13 cellular contexts compared by ENCODE assay signal in the genomic region with DNA sequence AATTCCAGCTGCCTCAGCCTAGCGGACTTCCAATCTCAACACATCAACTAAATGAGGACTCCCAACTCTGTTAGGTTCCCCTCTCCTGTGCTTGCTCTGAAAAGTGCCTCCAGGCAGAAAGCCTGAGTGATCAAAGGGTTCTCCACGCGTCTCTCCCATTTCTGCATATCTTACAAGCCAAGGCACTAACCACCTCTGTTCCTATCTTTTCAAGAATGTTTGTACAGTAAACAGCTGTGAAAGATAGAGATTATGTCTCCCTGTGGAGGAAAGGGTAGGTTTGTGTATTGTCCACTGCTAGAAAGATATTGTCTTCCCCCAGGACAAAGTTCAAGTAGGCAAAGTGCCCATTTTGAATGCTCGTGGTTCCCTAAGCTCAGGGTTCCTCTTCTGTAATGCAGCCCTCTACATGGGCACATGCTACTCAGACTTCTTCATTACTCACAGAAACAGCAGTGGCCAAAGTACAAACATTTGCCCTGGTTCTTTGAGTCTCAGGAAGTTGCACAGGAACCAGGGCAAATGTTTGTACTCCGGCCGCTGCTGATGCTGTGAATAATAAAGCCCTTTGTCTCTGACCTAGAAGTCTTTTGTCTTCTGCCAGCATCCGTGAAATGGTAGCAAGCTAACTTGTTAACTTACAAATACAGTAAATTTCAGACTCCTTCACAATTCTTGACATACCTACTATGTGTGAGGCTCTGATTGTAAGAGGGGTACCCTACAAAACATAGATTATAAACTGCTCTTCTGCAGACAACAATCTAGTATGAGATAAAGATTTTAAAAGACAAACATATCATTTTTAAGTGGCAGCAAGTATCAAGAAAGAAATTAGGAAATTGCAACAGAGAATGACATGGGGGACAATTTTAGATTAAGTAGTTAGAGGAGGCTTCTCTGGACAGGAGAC. TPM values are rescaled to one million over a fixed set of nuclear protein-coding genes. Genes with fewer than 3 reads are reported as not detected.
A peak's percentile ranks its signal among the peaks of the same experiment; 100 is the strongest.
DNase-seq lines count a peak whose midpoint lies in the region; ATAC-seq and TF ChIP-seq lines count a peak whose summit lies in the region.
"Had no signal": no experiment of that assay in that cellular context is flagged by ENCODE, and none has a peak within 500 bp of the region (broad histone marks: within the 10 kb centered on the region; RNA-seq: fewer than 3 reads in every experiment).

No MANE protein-coding gene starts in this region.

- H3K36me3 Mint-ChIP-seq in GM23338 (ENCODE audit: low read depth): no peaks in the 10 kb centered on the region

- H3K9me2 ChIP-seq in GM23338 (ENCODE audit: insufficient read depth): no peaks in the 10 kb centered on the region

- peak overlapping the region; percentile 60 for H3K4me2 ChIP-seq in GM23338
- H3K4me2 ChIP-seq in osteoblast (ENCODE audit: insufficient read depth, low read length): no peak overlapping the region

- no peaks in the 10 kb centered on the region for H3K9me3 Mint-ChIP-seq in GM23338
- H3K9me3 Mint-ChIP-seq: activated T-helper 2 cell treated with anti-CD3 and anti-CD28 coated beads, Interferon-gamma antibody, Interleukin-2, Interleukin-4, amounts not matched to agents 10 μg/mL and 5 μg/mL and 100 μg/mL, durations not matched to agents 14 hours and 24 hours and 36 hours; T-helper 1 cell treated with Interleukin-12 subunit alpha and Interleukin-12 subunit beta and Interleukin-4 antibody, amounts not matched to agents 30 μg/mL and 1 μg/mL, for 36 hours had no signal

- ATAC-seq in GM23338: peak; percentile 29
- ATAC-seq in HG02870 (IDR thresholded peaks at IDR 0.05; ENCODE audit: unreplicated experiment): no peak
- no peak for ATAC-seq in HG03460 (IDR thresholded peaks at IDR 0.05; ENCODE audit: unreplicated experiment)
- no peak for ATAC-seq in GM19463 (IDR thresholded peaks at IDR 0.05; ENCODE audit: unreplicated experiment)

- H3K4me1 Mint-ChIP-seq in GM23338: peaks cover 12% of the 10 kb centered on the region

- DNase-seq in GM23338 (ENCODE audit: low spot score) (peak; percentile 65), SK-MEL-5 (ENCODE audit: low read depth, low spot score) (peak; percentile 58), globus pallidus (ENCODE audit: low spot score) (peak; percentile 79), osteoblast (ENCODE audit: insufficient read length, low spot score, missing footprints) (peak; percentile 25), NCI-H1105 treated with DMSO at 0.1 percent for 48 hours (lab: John Stamatoyannopoulos, UW) (no peak)
- DNase-seq: DND-41; NCI-H345; stimulated activated CD4-positive, alpha-beta T cell treated with anti-CD3 and anti-CD28 coated beads, Interleukin-4, amount 100 ng/mL, for 1 hour had no signal

- H3K36me3 ChIP-seq in GM23338 (ENCODE audit: insufficient read depth) (no peaks in the 10 kb centered on the region), osteoblast (ENCODE audit: insufficient read depth, low read length) (no peaks in the 10 kb centered on the region)

- no peak overlapping the region for H3K27ac ChIP-seq in GM23338 (ENCODE audit: low read depth)
- H3K27ac ChIP-seq in osteoblast (ENCODE audit: low read depth, low read length): no peak overlapping the region

- peaks cover 14% of the 10 kb centered on the region for H3K27me3 Mint-ChIP-seq in GM23338 (ENCODE audit: insufficient read depth, low read depth, poor library complexity)

- no peak overlapping the region for H3K27ac Mint-ChIP-seq in GM23338
- H3K27ac Mint-ChIP-seq: activated T-helper 2 cell treated with anti-CD3 and anti-CD28 coated beads, Interferon-gamma antibody, Interleukin-2, Interleukin-4, amounts not matched to agents 10 μg/mL and 5 μg/mL and 100 μg/mL, durations not matched to agents 14 hours and 24 hours and 36 hours; T-helper 1 cell treated with Interleukin-12 subunit alpha and Interleukin-12 subunit beta and Interleukin-4 antibody, amounts not matched to agents 30 μg/mL and 1 μg/mL, for 36 hours had no signal

- TF ChIP-seq CTCF in GM23338 (conservative IDR thresholded peaks at IDR 0.05; ENCODE audit: low read depth in 2 of 2) (no peak), osteoblast (IDR thresholded peaks at IDR 0.05; ENCODE audit: extremely low read depth, low read depth, low read length) (no peak)

- H3K4me3 ChIP-seq in GM23338 (0 out of 2 replicates have a peak overlapping the region, but pooled peaks have one; percentile 21), osteoblast (ENCODE audit: insufficient read depth, low read length) (no peak overlapping the region)

- peaks cover 18% of the 10 kb centered on the region for H3K4me1 ChIP-seq in GM23338 (ENCODE audit: insufficient read depth)
- H3K4me1 ChIP-seq in osteoblast (ENCODE audit: insufficient read depth, low read length): no peaks in the 10 kb centered on the region

- H2AFZ ChIP-seq in GM23338: peak overlapping the region; percentile 15; the same call in 1 of the 2 replicates
- H2AFZ ChIP-seq in osteoblast (ENCODE audit: low read length): no peak overlapping the region

- no peaks in the 10 kb centered on the region for H3K9me3 ChIP-seq in osteoblast (ENCODE audit: low read depth, low read length)

- H3K79me2 ChIP-seq in GM23338 (replicated peaks; ENCODE audit: insufficient read depth) (no peaks in the 10 kb centered on the region), osteoblast (ENCODE audit: insufficient read depth, low read length) (no peaks in the 10 kb centered on the region)

- H3F3A ChIP-seq in GM23338 (replicated peaks; ENCODE audit: low read depth): no peaks in the 10 kb centered on the region

- in situ Hi-C loops in SK-MEL-5 (cut with HindIII; ENCODE audit: low pct_unique_long_range_greater_than_20kb, low sequenced_read_pairs): no loop called here

- peaks cover 6% of the 10 kb centered on the region for H3K27me3 ChIP-seq in GM23338 (ENCODE audit: insufficient read depth)
- peaks cover 3% of the 10 kb centered on the region for H3K27me3 ChIP-seq in osteoblast (ENCODE audit: insufficient read depth, low read length)

- no peak overlapping the region for H3K4me3 Mint-ChIP-seq in GM23338
- H3K4me3 Mint-ChIP-seq: T-helper 1 cell treated with Interleukin-12 subunit alpha and Interleukin-12 subunit beta and Interleukin-4 antibody, amounts not matched to agents 30 μg/mL and 1 μg/mL, for 36 hours had no signal

- H4K20me1 ChIP-seq in GM23338 (replicated peaks; ENCODE audit: insufficient read depth) (no peaks in the 10 kb centered on the region), osteoblast (ENCODE audit: insufficient read depth, low read length) (no peaks in the 10 kb centered on the region)

TF ChIP-seq in GM23338, 12 proteins besides CTCF, POLR2A, EP300 and RAD21 (continues in another document):
- TF ChIP-seq EZH2 (IDR thresholded peaks at IDR 0.05; ENCODE audit: low read depth, unreplicated experiment) (no peak), POLR2AphosphoS5 (IDR thresholded peaks at IDR 0.05; ENCODE audit: low read depth) (no peak), ZNF114 (CRISPR knock-in tag; IDR thresholded peaks at IDR 0.05) (no peak), EZH2phosphoT487 (IDR thresholded peaks at IDR 0.05; ENCODE audit: unreplicated experiment) (no peak)

RNA-seq across cellular contexts. Expression of gene PKDCC, which starts 44.5 kb away (rescaled TPM):
- 32.8 and 44.8 TPM in 2 replicates for total RNA-seq in GM23338 (2014; rRNA removed; shearing (Covaris generic))
- polyA plus RNA-seq in GM23338 (2016; fragmentation: Nextera tagmentation; extraction: Ambion mirVana): 7.0 and 9.3 TPM in 2 replicates
- total RNA-seq in SK-MEL-5 (2014; rRNA removed; shearing (Covaris generic)): 12.2 and 15.1 TPM in 2 replicates
- 11.6 and 12.2 TPM in 2 replicates for polyA plus RNA-seq in SK-MEL-5 (2015; cell fraction: cytosol; rRNA removed)
- 89.0 and 103 TPM in 2 replicates for polyA plus RNA-seq in SK-MEL-5 (2015; cell fraction: nucleus; rRNA removed)
- 1.2 and 4.0 TPM in 2 replicates for total RNA-seq in osteoblast
